In the genomic region with DNA sequence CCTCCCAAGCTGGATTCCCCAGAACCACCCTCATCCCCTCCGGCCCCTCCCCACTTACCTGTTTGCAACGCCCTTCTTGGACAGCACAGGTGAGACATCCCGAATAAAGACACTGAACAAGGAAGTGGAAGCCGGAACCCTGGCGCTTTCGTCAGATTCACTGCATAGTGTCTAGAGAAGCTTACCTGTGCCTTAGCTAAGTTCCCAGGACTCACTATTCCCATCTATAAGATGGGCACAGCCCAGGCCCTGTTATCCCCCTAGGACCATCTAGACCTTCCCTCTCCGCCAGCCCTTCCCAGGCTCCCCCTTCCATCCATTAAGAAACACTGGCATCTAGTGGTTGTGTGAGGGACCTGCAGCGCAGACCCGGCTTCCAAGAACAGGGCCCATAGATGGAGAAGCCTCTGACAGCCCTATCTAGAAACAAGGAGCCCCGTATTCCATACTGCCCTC, we compare ENCODE assay signal across 8 cellular contexts. TPM values are rescaled to one million over a fixed set of nuclear protein-coding genes. Genes with fewer than 3 reads are reported as not detected.
A peak's percentile ranks its signal among the peaks of the same experiment; 100 is the strongest.
DNase-seq lines count a peak whose midpoint lies in the region; ATAC-seq and TF ChIP-seq lines count a peak whose summit lies in the region.

No MANE protein-coding gene starts in this region.

- no peaks in the 10 kb centered on the region for H3K4me1 ChIP-seq in CD8-positive, alpha-beta T cell (ENCODE audit: insufficient read depth, low read length)
- H3K4me1 ChIP-seq in esophagus squamous epithelium (no peaks in the 10 kb centered on the region), tibial artery (no peaks in the 10 kb centered on the region)

- no peaks in the 10 kb centered on the region for H3K36me3 ChIP-seq in CD8-positive, alpha-beta T cell (ENCODE audit: insufficient read depth, low read length)
- no peaks in the 10 kb centered on the region for H3K36me3 ChIP-seq in esophagus squamous epithelium
- H3K36me3 ChIP-seq in tibial artery: no peaks in the 10 kb centered on the region

- H3K27ac Mint-ChIP-seq in CD8-positive, alpha-beta T cell: no peak overlapping the region
- no peak overlapping the region for H3K27ac Mint-ChIP-seq in nephron

- peak in 4 of 7 experiments; percentile 12 to 58 (median 26) for DNase-seq in CD8-positive, alpha-beta T cell
- peak; percentile 67 for DNase-seq in NCI-H748 (lab: John Stamatoyannopoulos, UW; ENCODE audit: unreplicated experiment)
- DNase-seq in activated CD8-positive, alpha-beta memory T cell treated with anti-CD3 and anti-CD28 coated beads, Interleukin-2, amount 50 U/mL, for 4 hours: peak; percentile 27
- DNase-seq in esophagus squamous epithelium (lab: John Stamatoyannopoulos, UW): no peak
- DNase-seq in tibial artery: peak in 1 of 2 donors; percentile 49

- H3K9me3 Mint-ChIP-seq in CD8-positive, alpha-beta T cell: no peaks in the 10 kb centered on the region
- H3K9me3 Mint-ChIP-seq in nephron: no peaks in the 10 kb centered on the region

- WGBS in esophagus squamous epithelium, 2 donors: 43 to 61% methylated on average over 6 to 8 of the region's 10 CpGs

- no peaks in the 10 kb centered on the region for H3K36me3 Mint-ChIP-seq in CD8-positive, alpha-beta T cell
- no peaks in the 10 kb centered on the region for H3K36me3 Mint-ChIP-seq in nephron (ENCODE audit: low read depth)

- CTCF ChIA-PET in CD8-positive, alpha-beta T cell (lab: Charles Lee): interaction anchor here (1.4 to 1.8 kb wide), 2 partner anchors 18 to 747 kb away, joined by 6 read pairs; no protein-coding TSS in a partner anchor

- intact Hi-C loops in CD8-positive, alpha-beta T cell (cut with DNase I, micrococcal nuclease): loop anchor here (1.0 to 10.0 kb wide), 3 partner anchors 747 to 1612 kb away; no protein-coding TSS in a partner anchor
- intact Hi-C loops in esophagus squamous epithelium (cut with DNase I): loop anchor here (10.0 kb wide), 1 partner anchor 742 kb away; no protein-coding TSS in a partner anchor
- intact Hi-C loops in tibial artery (cut with DNase I; ENCODE audit: low total_unique reads): loop anchor here (5.0 kb wide), 1 partner anchor 744 kb away; no protein-coding TSS in a partner anchor

- H3K27me3 Mint-ChIP-seq in CD8-positive, alpha-beta T cell (ENCODE audit: low read depth): peaks cover 29% of the 10 kb centered on the region
- H3K27me3 Mint-ChIP-seq in nephron (ENCODE audit: low read depth): peaks cover 56% of the 10 kb centered on the region

- no peak for TF ChIP-seq POLR2A in esophagus squamous epithelium (IDR thresholded peaks at IDR 0.05)

- H3K9me3 ChIP-seq in CD8-positive, alpha-beta T cell (ENCODE audit: low read length): no peaks in the 10 kb centered on the region
- H3K9me3 ChIP-seq in esophagus squamous epithelium (no peaks in the 10 kb centered on the region), tibial artery (no peaks in the 10 kb centered on the region)

- H3K4me3 Mint-ChIP-seq in CD8-positive, alpha-beta T cell: no peak overlapping the region
- no peak overlapping the region for H3K4me3 Mint-ChIP-seq in nephron

- peak; percentile 38 for TF ChIP-seq CTCF in CD8-positive, alpha-beta T cell (IDR thresholded peaks at IDR 0.05)
- TF ChIP-seq CTCF in esophagus squamous epithelium (IDR thresholded peaks at IDR 0.05) (peak; percentile 37 to 83 (median 75)), nephron (IDR thresholded peaks at IDR 0.05; ENCODE audit: unreplicated experiment in 3 of 3) (peak; percentile 87 to 95 (median 88)), tibial artery (IDR thresholded peaks at IDR 0.05) (peak; percentile 69 to 70)

- no peak overlapping the region for H3K4me3 ChIP-seq in CD8-positive, alpha-beta T cell (ENCODE audit: low read depth, low read length)
- H3K4me3 ChIP-seq in esophagus squamous epithelium (no peak overlapping the region), tibial artery (no peak overlapping the region)

- no peak for ATAC-seq in CD8-positive, alpha-beta T cell
- ATAC-seq in HG03354 (IDR thresholded peaks at IDR 0.05; ENCODE audit: poor library complexity, severe bottlenecking, unreplicated experiment): peak; percentile 62
- ATAC-seq in GM21825 (IDR thresholded peaks at IDR 0.05; ENCODE audit: unreplicated experiment): no peak

- POLR2A ChIA-PET in CD8-positive, alpha-beta T cell (lab: Charles Lee): no interaction called here

- H3K4me1 Mint-ChIP-seq in CD8-positive, alpha-beta T cell (ENCODE audit: low read depth): no peaks in the 10 kb centered on the region
- H3K4me1 Mint-ChIP-seq in nephron: peaks cover 8% of the 10 kb centered on the region

- H3K27me3 ChIP-seq in CD8-positive, alpha-beta T cell (ENCODE audit: insufficient read depth, low read length): no peaks in the 10 kb centered on the region
- peaks cover 0 to 75% (median 0%) of the 10 kb centered on the region in 4 donors for H3K27me3 ChIP-seq in esophagus squamous epithelium
- peaks cover 0 to 54% of the 10 kb centered on the region in 2 donors for H3K27me3 ChIP-seq in tibial artery

- no peak overlapping the region for H3K27ac ChIP-seq in CD8-positive, alpha-beta T cell (ENCODE audit: low read depth, low read length)
- no peak overlapping the region for H3K27ac ChIP-seq in esophagus squamous epithelium
- no peak overlapping the region for H3K27ac ChIP-seq in tibial artery

RNA-seq across cellular contexts. Expression of gene RPL38, which starts 26.9 kb away (rescaled TPM):
- 1,000 to 10,000 TPM; 2,036 to 2,081 TPM for total RNA-seq in CD8-positive, alpha-beta T cell
- 100 to 1,000 TPM; 224 to 564 (median 403) TPM for total RNA-seq in esophagus squamous epithelium

RNA-seq across cellular contexts. Expression of gene TTYH2, which starts 36.8 kb away (rescaled TPM):
- total RNA-seq in CD8-positive, alpha-beta T cell: 1 to 10 TPM; 4.6 to 5.6 TPM
- total RNA-seq in esophagus squamous epithelium: 1 to 10 TPM in 3 of 4 donors, under 1 TPM in 1; 0.35 to 6.7 (median 1.8) TPM

Comparison
In these comparisons a context has a peak if more than half of its experiments do, and no peak if none do; other contexts are left out.
1. CTCF ChIP-seq: peak in every context shown above with its lines; median percentile 88 in nephron; 75 in esophagus squamous epithelium; 70 in tibial artery; 38 in CD8-positive, alpha-beta T cell.